1 cellular context compared by ENCODE assay signal in genomic region chr2:206920310-206920709, GRCh38.
TF ChIP-seq lines count a peak whose summit lies in the region.

No MANE protein-coding gene starts in this region.

TF ChIP-seq in WTC11, 78 proteins besides CTCF, POLR2A, EP300 and RAD21:
- TF ChIP-seq ERG (CRISPR knock-in tag; IDR thresholded peaks at IDR 0.05) (no peak), E2F4 (CRISPR knock-in tag; IDR thresholded peaks at IDR 0.05; ENCODE audit: borderline replicate concordance, low read depth) (no peak), ZNF416 (CRISPR knock-in tag; IDR thresholded peaks at IDR 0.05) (no peak), CREB1 (CRISPR knock-in tag; IDR thresholded peaks at IDR 0.05) (no peak), IRF2 (CRISPR knock-in tag; IDR thresholded peaks at IDR 0.05; ENCODE audit: borderline replicate concordance, low read depth) (no peak), MLX (CRISPR knock-in tag; IDR thresholded peaks at IDR 0.05) (no peak), PRRX2 (CRISPR knock-in tag; IDR thresholded peaks at IDR 0.05) (no peak), ATF1 (CRISPR knock-in tag; IDR thresholded peaks at IDR 0.05) (no peak), ZNF232 (CRISPR knock-in tag; IDR thresholded peaks at IDR 0.05) (no peak), MAX (CRISPR knock-in tag; IDR thresholded peaks at IDR 0.05) (no peak), TP53 (CRISPR knock-in tag; IDR thresholded peaks at IDR 0.05) (no peak), ATF3 (CRISPR knock-in tag; conservative IDR thresholded peaks at IDR 0.05) (no peak), SP1 (CRISPR knock-in tag; conservative IDR thresholded peaks at IDR 0.05) (no peak), GABPB1 (CRISPR knock-in tag; IDR thresholded peaks at IDR 0.05) (no peak), GRHL2 (CRISPR knock-in tag; IDR thresholded peaks at IDR 0.05; ENCODE audit: insufficient replicate concordance, severe bottlenecking) (no peak), OVOL2 (CRISPR knock-in tag; IDR thresholded peaks at IDR 0.05; ENCODE audit: borderline replicate concordance) (no peak)
- TF ChIP-seq, protein P1, sequence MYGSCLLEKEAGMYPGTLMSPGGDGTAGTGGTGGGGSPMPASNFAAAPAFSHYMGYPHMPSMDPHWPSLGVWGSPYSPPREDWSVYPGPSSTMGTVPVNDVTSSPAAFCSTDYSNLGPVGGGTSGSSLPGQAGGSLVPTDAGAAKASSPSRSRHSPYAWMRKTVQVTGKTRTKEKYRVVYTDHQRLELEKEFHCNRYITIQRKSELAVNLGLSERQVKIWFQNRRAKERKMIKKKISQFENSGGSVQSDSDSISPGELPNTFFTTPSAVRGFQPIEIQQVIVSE (CRISPR knock-in tag; IDR thresholded peaks at IDR 0.05; ENCODE audit: borderline replicate concordance), result no peak
TF ChIP-seq in WTC11: peak in this region for 0.
